In the genomic region with DNA sequence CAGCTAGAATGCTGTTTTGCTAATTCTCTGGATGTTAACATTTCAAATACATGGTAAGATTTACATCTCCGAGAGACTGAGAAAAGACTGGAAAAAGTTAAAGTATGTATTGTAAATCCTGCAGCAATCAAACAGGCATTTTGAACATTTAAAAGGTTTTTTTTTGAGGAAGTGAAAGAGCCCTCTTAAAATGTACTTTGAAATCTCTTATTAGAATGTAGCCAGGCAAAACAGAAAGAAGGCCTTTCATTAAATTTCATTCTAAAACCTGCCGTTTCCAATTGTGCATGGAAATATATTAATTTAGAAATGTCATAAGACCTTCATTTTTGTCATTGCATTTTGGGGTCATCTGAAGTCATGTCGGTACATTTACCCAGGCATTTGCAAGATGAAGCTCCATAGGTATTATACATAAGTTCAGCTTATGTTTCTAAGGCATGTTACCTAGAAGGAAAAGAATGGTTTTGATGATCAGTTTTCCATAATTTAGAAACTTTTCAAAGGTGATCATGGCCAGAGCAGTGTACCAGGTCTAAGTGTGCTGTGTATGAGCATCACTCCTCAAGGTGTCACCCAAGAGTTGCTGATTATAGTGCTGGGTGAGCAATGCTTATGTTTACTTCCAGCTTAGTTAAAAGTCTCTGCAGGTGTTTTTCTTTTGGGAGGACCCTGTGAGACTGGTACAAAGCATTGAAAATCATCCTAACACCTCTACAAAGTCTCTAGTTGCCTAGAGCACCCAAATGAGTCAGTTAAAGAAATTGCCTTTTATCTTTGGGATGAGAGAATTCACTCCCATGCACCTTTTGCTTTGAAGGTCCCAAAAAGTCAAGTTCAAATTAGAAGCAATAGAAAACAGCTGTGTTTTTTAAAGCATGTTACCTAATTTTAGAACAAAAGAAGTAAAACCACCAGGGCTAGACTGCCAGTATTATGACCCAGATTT, we compare ENCODE assay signal across 1 cellular context.
TF ChIP-seq lines count a peak whose summit lies in the region.

No MANE protein-coding gene starts in this region.

TF ChIP-seq in SK-N-SH treated with all-trans-retinoic acid at 6 μM for 48 hours, 23 proteins besides CTCF, POLR2A, EP300 and RAD21 (continued from another document):
- TF ChIP-seq, protein P1, sequence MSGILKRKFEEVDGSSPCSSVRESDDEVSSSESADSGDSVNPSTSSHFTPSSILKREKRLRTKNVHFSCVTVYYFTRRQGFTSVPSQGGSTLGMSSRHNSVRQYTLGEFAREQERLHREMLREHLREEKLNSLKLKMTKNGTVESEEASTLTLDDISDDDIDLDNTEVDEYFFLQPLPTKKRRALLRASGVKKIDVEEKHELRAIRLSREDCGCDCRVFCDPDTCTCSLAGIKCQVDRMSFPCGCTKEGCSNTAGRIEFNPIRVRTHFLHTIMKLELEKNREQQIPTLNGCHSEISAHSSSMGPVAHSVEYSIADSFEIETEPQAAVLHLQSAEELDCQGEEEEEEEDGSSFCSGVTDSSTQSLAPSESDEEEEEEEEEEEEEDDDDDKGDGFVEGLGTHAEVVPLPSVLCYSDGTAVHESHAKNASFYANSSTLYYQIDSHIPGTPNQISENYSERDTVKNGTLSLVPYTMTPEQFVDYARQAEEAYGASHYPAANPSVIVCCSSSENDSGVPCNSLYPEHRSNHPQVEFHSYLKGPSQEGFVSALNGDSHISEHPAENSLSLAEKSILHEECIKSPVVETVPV (CRISPR knock-in tag; IDR thresholded peaks at IDR 0.05): no peak
